18 cellular contexts compared by ENCODE assay signal in the genomic region with DNA sequence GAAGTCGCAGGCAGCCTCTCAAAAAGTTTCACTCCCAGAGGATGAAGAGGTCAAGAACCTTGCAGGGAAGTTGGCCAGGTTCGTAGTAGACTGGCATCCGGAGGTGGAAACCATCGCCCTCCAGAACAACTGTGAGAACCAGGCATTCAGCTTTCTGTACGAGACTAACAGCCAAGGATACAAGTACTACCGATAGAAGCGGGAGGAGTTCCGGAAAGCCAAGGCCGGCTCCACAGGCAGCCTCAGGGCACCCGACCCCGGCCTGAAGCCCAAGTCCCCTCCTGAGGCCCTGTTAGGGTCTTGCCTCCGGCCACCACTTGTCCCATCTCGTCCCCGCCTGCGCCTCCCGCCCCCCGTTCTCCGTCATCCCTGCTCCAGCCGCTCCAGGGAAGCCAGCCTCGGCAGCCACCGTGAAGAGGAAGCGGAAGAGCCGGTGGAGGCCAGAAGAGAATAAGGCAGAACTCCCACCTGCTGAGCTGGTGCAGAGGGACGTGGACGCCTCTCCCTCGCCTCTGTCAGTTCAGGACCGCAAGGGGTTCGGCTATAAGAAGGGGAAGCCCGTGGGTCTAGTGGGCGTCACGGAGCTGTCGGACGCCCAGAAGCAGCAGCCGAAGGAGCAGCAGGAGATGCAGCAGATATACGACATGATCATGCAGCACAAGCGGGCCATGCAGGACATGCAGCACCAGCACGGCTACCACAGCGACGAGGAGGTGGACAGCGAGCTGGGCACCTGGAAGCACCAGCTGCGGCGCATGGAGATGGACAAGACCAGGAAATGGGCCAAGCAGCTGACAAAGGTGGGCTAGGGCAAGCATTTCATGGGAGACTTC.
"Had no signal": no experiment of that assay in that cellular context is flagged by ENCODE, and none has a peak within 500 bp of the region (broad histone marks: within the 10 kb centered on the region; RNA-seq: fewer than 3 reads in every experiment).

No MANE protein-coding gene starts in this region.

- H3K4me1 ChIP-seq: ascending aorta, breast epithelium, lower lobe of right lung, psoas muscle, right lobe of liver, thyroid gland, uterus had no signal

- H3K4me3 ChIP-seq: ascending aorta, breast epithelium, lower lobe of right lung, psoas muscle, right lobe of liver, thyroid gland, uterus had no signal

- H3K27ac Mint-ChIP-seq: activated naive CD8-positive, alpha-beta T cell treated with anti-CD3 and anti-CD28 coated beads, Interleukin-2, amount 50 U/mL, for 24 hours; activated T-helper 1 cell treated with anti-CD3 and anti-CD28 coated beads, Interleukin-12 subunit alpha, Interleukin-12 subunit beta, Interleukin-2, Interleukin-4 antibody, amounts not matched to agents 30 ng/mL and 10 ng/mL and 1 ng/mL, durations not matched to agents 14 hours and 24 hours and 36 hours; mesothelial cell of epicardium had no signal

- H3K27me3 Mint-ChIP-seq: activated naive CD8-positive, alpha-beta T cell treated with anti-CD3 and anti-CD28 coated beads, Interleukin-2, amount 50 U/mL, for 24 hours had no signal

- DNase-seq: activated CD4-positive, CD25-positive, alpha-beta regulatory T cell treated with anti-CD3 and anti-CD28 coated beads, Interleukin-2, amount 50 U/mL, for 72 hours; activated naive CD4-positive, alpha-beta T cell treated with Interleukin-2 at 50 U/mL for 16 hours; activated naive CD8-positive, alpha-beta T cell treated with anti-CD3 and anti-CD28 coated beads, Interleukin-2, amount 50 U/mL, for 24 hours; dermis blood vessel endothelial cell; head of caudate nucleus; lower lobe of right lung; stimulated activated CD4-positive, alpha-beta T cell treated with anti-CD3 and anti-CD28 coated beads, Interleukin-12 subunit alpha, Interleukin-12 subunit beta, amount 100 ng/mL, for 4 hours; stimulated activated CD4-positive, alpha-beta T cell treated with anti-CD3 and anti-CD28 coated beads, Interleukin-2, amount 100 ng/mL, for 24 hours; T1000; thyroid gland; uterus had no signal

- H3K9me3 Mint-ChIP-seq: activated T-helper 1 cell treated with anti-CD3 and anti-CD28 coated beads, Interleukin-12 subunit alpha, Interleukin-12 subunit beta, Interleukin-2, Interleukin-4 antibody, amounts not matched to agents 30 ng/mL and 10 ng/mL and 1 ng/mL, durations not matched to agents 14 hours and 24 hours and 36 hours had no signal

- H3K36me3 ChIP-seq: ascending aorta, breast epithelium, lower lobe of right lung, right lobe of liver, thyroid gland, uterus had no signal

- ATAC-seq: activated naive CD8-positive, alpha-beta T cell treated with anti-CD3 and anti-CD28 coated beads, Interleukin-2, amount 50 U/mL, for 24 hours; psoas muscle had no signal

- H3K4me1 Mint-ChIP-seq: activated naive CD8-positive, alpha-beta T cell treated with anti-CD3 and anti-CD28 coated beads, Interleukin-2, amount 50 U/mL, for 24 hours; mesothelial cell of epicardium; neural crest cell had no signal

- H3K4me3 Mint-ChIP-seq: activated naive CD8-positive, alpha-beta T cell treated with anti-CD3 and anti-CD28 coated beads, Interleukin-2, amount 50 U/mL, for 24 hours; activated T-helper 1 cell treated with anti-CD3 and anti-CD28 coated beads, Interleukin-12 subunit alpha, Interleukin-12 subunit beta, Interleukin-2, Interleukin-4 antibody, amounts not matched to agents 30 ng/mL and 10 ng/mL and 1 ng/mL, durations not matched to agents 14 hours and 24 hours and 36 hours; mesothelial cell of epicardium; neural crest cell had no signal

- H3K9me3 ChIP-seq: lower lobe of right lung, psoas muscle, right lobe of liver, thyroid gland, uterus had no signal

- H3K36me3 Mint-ChIP-seq: mesothelial cell of epicardium had no signal

- H3K27me3 ChIP-seq: ascending aorta, breast epithelium, right lobe of liver, thyroid gland, uterus had no signal

- H3K27ac ChIP-seq: ascending aorta, breast epithelium, lower lobe of right lung, psoas muscle, right lobe of liver, thyroid gland, uterus had no signal
